ENCODE assay signal across 9 cellular contexts in the genomic region with DNA sequence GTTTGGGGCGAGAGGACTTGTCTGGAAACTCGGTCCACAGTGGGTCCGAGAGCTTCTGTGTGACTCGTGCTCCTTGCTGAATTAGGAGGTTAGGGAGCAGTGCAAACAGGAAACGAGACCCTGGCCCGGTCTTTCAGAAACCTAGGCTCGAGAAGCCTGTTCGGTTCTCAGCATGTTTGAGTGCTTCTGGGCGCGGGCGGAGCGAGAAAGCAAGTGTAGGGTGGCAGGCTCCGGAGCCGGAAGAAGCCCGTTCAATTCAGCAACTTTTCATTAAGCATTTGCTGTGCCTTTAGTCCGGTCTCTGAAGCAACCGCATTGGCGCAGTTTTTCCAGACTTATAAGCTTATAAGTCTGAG. TPM values are rescaled to one million over a fixed set of nuclear protein-coding genes. Genes with fewer than 3 reads are reported as not detected.
DNase-seq lines count a peak whose midpoint lies in the region; ATAC-seq and TF ChIP-seq lines count a peak whose summit lies in the region.
"Had no signal": no experiment of that assay in that cellular context is flagged by ENCODE, and none has a peak within 500 bp of the region (broad histone marks: within the 10 kb centered on the region; RNA-seq: fewer than 3 reads in every experiment).

No MANE protein-coding gene starts in this region.

- H4K20me1 ChIP-seq in DND-41 (ENCODE audit: insufficient read depth, low read length), result peaks cover 35% of the 10 kb centered on the region

- peak overlapping the region; percentile 81 for H3K4me2 ChIP-seq in DND-41 (ENCODE audit: insufficient read depth, low read length)

- H3K4me1 ChIP-seq in DND-41 (ENCODE audit: insufficient read depth, low read length), result peaks cover 38% of the 10 kb centered on the region
- peaks cover 13% of the 10 kb centered on the region for H3K4me1 ChIP-seq in iPS-15b (ENCODE audit: control insufficient read depth, insufficient read depth, low read length)

- H2AFZ ChIP-seq in DND-41 (ENCODE audit: low read depth, low read length), result peak overlapping the region; percentile 79

- peak overlapping the region; percentile 89 for H3K27ac ChIP-seq in DND-41 (ENCODE audit: low read length)

- H3K9ac ChIP-seq in DND-41 (ENCODE audit: low read depth, low read length) (peak overlapping the region; percentile 92), iPS-15b (ENCODE audit: low read depth, low read length) (peak overlapping the region; percentile 95)

- H3K4me3 ChIP-seq in DND-41 (ENCODE audit: low read depth in 1 of 2, low read length in 2 of 2) (peak overlapping the region; percentile 54 to 96), iPS-15b (ENCODE audit: low read depth, low read length) (peak overlapping the region; percentile 96)

- H3K36me3 ChIP-seq in DND-41 (ENCODE audit: insufficient read depth, low read length), result peaks cover 21% of the 10 kb centered on the region
- no peaks in the 10 kb centered on the region for H3K36me3 ChIP-seq in iPS-15b (ENCODE audit: control insufficient read depth, insufficient read depth, low read length)

- peaks cover 58% of the 10 kb centered on the region for H3K79me2 ChIP-seq in DND-41 (ENCODE audit: insufficient read depth, low read length)

- ATAC-seq in DND-41 (ENCODE audit: insufficient read depth, low read depth) (peak; percentile 4; the same call in 1 of the 3 replicates), HG02610 (IDR thresholded peaks at IDR 0.05; ENCODE audit: unreplicated experiment) (peak; percentile 3), GM18868 (IDR thresholded peaks at IDR 0.05; ENCODE audit: unreplicated experiment) (no peak)

- peak; percentile 49 for DNase-seq in DND-41
- peak; percentile 21 for DNase-seq in RPMI7951 (ENCODE audit: low read depth)
- DNase-seq in activated naive CD8-positive, alpha-beta T cell treated with anti-CD3 and anti-CD28 coated beads, Interleukin-2, amount 50 U/mL, for 16 hours (ENCODE audit: low read depth, low spot score), result peak; percentile 10
- DNase-seq in stimulated activated CD4-positive, alpha-beta T cell treated with anti-CD3 and anti-CD28 coated beads, Interleukin-15, amount 100 ng/mL, for 48 hours (ENCODE audit: low read depth in 2 of 2), result peak; percentile 9
- no peak for DNase-seq in cerebellum (ENCODE audit: low spot score)

- H3K27me3 ChIP-seq in DND-41 (ENCODE audit: insufficient read depth, low read length, poor library complexity) (no peaks in the 10 kb centered on the region), iPS-15b (ENCODE audit: control insufficient read depth, insufficient read depth, low read length) (no peaks in the 10 kb centered on the region)

- H3K9me3 ChIP-seq in DND-41 (ENCODE audit: insufficient read depth, low read length, severe bottlenecking) (no peaks in the 10 kb centered on the region), iPS-15b (ENCODE audit: control insufficient read depth, insufficient read depth, low read length) (no peaks in the 10 kb centered on the region)

- TF ChIP-seq CTCF in DND-41 (IDR thresholded peaks at IDR 0.05; ENCODE audit: borderline replicate concordance, extremely low read depth, low read length, poor library complexity, severe bottlenecking), result no peak

RNA-seq across cellular contexts. Expression of a gene that starts 0.5 kb away (rescaled TPM):
- total RNA-seq in RPMI7951 (2014; rRNA removed; shearing (Covaris generic)), result 275 and 288 TPM in 2 replicates
- total RNA-seq in cerebellum, result 79.3 TPM

RNA-seq across cellular contexts. Expression of a gene that starts 22.1 kb away (rescaled TPM):
- 0.24 and 0.59 TPM in 2 replicates for total RNA-seq in RPMI7951 (2014; rRNA removed; shearing (Covaris generic))
- total RNA-seq in cerebellum, result 2.3 TPM
- total RNA-seq: SK-MEL-5 had no signal

RNA-seq across cellular contexts. Expression of a gene that starts 54.7 kb away (rescaled TPM):
- 7.2 and 9.3 TPM in 2 replicates for total RNA-seq in RPMI7951 (2014; rRNA removed; shearing (Covaris generic))
- total RNA-seq in cerebellum, result 13.0 TPM
